Comparison of ENCODE assay signal across 17 cellular contexts in the genomic region with DNA sequence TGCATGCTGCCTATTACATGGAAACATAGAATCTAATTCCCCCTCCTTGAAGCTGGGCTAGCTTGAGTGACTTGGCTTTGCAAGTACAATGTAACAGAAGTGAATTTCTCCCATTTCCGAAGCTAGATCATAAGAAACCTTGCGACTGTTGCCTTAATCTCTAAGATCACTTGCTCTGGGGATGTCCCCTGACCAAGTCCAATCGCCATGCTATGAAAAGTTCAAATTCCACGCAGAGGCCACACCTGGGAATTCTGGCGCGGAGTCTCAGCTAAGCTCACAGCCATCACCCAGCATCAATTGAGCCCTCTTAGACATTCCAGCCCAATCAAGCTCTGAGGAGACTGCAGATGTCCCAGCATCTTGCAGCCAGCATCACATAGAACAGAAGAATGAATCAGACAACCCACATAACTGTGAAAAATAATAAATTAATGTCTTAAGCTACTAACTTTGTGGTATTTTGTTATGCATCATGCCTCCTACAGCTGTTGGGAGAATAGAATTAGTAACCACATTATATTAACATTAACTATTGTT. TPM values are rescaled to one million over a fixed set of nuclear protein-coding genes. Genes with fewer than 3 reads are reported as not detected.
"Had no signal": no experiment of that assay in that cellular context is flagged by ENCODE, and none has a peak within 500 bp of the region (broad histone marks: within the 10 kb centered on the region; RNA-seq: fewer than 3 reads in every experiment).

No MANE protein-coding gene starts in this region.

- ATAC-seq: foreskin keratinocyte; stimulated activated effector memory CD8-positive, alpha-beta T cell treated with anti-CD3 and anti-CD28 coated beads, Interleukin-12 subunit alpha, Interleukin-12 subunit beta, amount 100 ng/mL, for 72 hours; stimulated activated naive CD8-positive, alpha-beta T cell treated with anti-CD3 and anti-CD28 coated beads, Interleukin-15, Interleukin-2, amounts not matched to agents 100 U/mL and 50 U/mL, for 24 hours had no signal

- H3K27me3 ChIP-seq: foreskin keratinocyte, hepatocyte, sigmoid colon, tibial artery, upper lobe of left lung, uterus had no signal

- H3K9me3 ChIP-seq: prostate gland, sigmoid colon, tibial artery, upper lobe of left lung, uterus had no signal

- H3K4me3 Mint-ChIP-seq: dendritic cell treated with granulocyte-macrophage colony-stimulating factor and Interleukin-4, amounts not matched to agents 40 ng/mL and 50 ng/mL, for 4 days; naive B cell; nephron; stimulated activated effector memory CD8-positive, alpha-beta T cell treated with anti-CD3 and anti-CD28 coated beads, Interleukin-12 subunit alpha, Interleukin-12 subunit beta, amount 100 ng/mL, for 72 hours had no signal

- H3K9me3 Mint-ChIP-seq: dendritic cell treated with granulocyte-macrophage colony-stimulating factor and Interleukin-4, amounts not matched to agents 40 ng/mL and 50 ng/mL, for 4 days; nephron had no signal

- H3K4me1 Mint-ChIP-seq: naive B cell; nephron; stimulated activated effector memory CD8-positive, alpha-beta T cell treated with anti-CD3 and anti-CD28 coated beads, Interleukin-12 subunit alpha, Interleukin-12 subunit beta, amount 100 ng/mL, for 72 hours had no signal

- H3K4me1 ChIP-seq: foreskin keratinocyte, parathyroid adenoma, prostate gland, sigmoid colon, tibial artery, upper lobe of left lung, uterus had no signal

- H3K4me3 ChIP-seq: hepatocyte, prostate gland, sigmoid colon, tibial artery, upper lobe of left lung, uterus had no signal

- H3K36me3 Mint-ChIP-seq: naive B cell; stimulated activated effector memory CD8-positive, alpha-beta T cell treated with anti-CD3 and anti-CD28 coated beads, Interleukin-12 subunit alpha, Interleukin-12 subunit beta, amount 100 ng/mL, for 72 hours had no signal

- DNase-seq: foreskin keratinocyte; mesendoderm; naive B cell; sigmoid colon; small intestine; stimulated activated CD4-positive, alpha-beta T cell treated with anti-CD3 and anti-CD28 coated beads, Interleukin-4, amount 100 ng/mL, for 1 hour; stimulated activated CD8-positive, alpha-beta memory T cell treated with anti-CD3 and anti-CD28 coated beads, Interleukin-4, amount 100 ng/mL, for 48 hours; stimulated activated naive CD8-positive, alpha-beta T cell treated with anti-CD3 and anti-CD28 coated beads, Interleukin-15, Interleukin-2, amounts not matched to agents 100 U/mL and 50 U/mL, for 24 hours; tibial artery; upper lobe of left lung; uterus had no signal

- H3K36me3 ChIP-seq: prostate gland, sigmoid colon, tibial artery, upper lobe of left lung, uterus had no signal

- H3K27ac ChIP-seq: foreskin keratinocyte, hepatocyte, parathyroid adenoma, prostate gland, sigmoid colon, tibial artery, upper lobe of left lung, uterus had no signal

- H3K27me3 Mint-ChIP-seq: dendritic cell treated with granulocyte-macrophage colony-stimulating factor and Interleukin-4, amounts not matched to agents 40 ng/mL and 50 ng/mL, for 4 days; naive B cell had no signal

- H3K27ac Mint-ChIP-seq: dendritic cell treated with granulocyte-macrophage colony-stimulating factor and Interleukin-4, amounts not matched to agents 40 ng/mL and 50 ng/mL, for 4 days; naive B cell; nephron; stimulated activated effector memory CD8-positive, alpha-beta T cell treated with anti-CD3 and anti-CD28 coated beads, Interleukin-12 subunit alpha, Interleukin-12 subunit beta, amount 100 ng/mL, for 72 hours had no signal

RNA-seq across cellular contexts. Expression of a gene that starts 27.0 kb away (rescaled TPM):
- total RNA-seq: foreskin keratinocyte had no signal
- polyA plus RNA-seq: foreskin keratinocyte had no signal
